Comparison of ENCODE assay signal across 17 cellular contexts in the genomic region with DNA sequence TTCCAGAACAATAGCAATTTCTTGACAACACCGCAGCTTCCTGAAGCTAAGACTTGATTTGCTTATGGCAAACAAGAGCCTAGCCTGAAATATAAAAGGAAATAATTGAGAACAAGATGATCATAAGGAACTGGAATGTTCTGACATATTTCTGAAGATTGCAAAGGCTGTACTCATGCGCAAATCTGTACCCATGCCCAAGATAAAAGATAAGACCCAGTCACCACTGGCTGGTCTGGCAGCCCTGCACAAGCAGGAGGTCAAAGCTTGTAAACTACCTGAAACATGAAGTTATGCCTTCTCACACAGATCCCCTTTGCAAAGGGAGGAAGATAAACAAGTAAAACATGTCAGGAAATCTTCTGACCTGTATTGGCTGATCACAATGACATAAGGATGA.
A peak's percentile ranks its signal among the peaks of the same experiment; 100 is the strongest.
DNase-seq lines count a peak whose midpoint lies in the region; ATAC-seq and TF ChIP-seq lines count a peak whose summit lies in the region.
"Had no signal": no experiment of that assay in that cellular context is flagged by ENCODE, and none has a peak within 500 bp of the region (broad histone marks: within the 10 kb centered on the region; RNA-seq: fewer than 3 reads in every experiment).

No MANE protein-coding gene starts in this region.

- TF ChIP-seq CTCF in KMS-11 (conservative IDR thresholded peaks at IDR 0.05; ENCODE audit: low read depth, low read length) (no peak), VCaP (conservative IDR thresholded peaks at IDR 0.05) (no peak), fibroblast of pulmonary artery (IDR thresholded peaks at IDR 0.05; ENCODE audit: low read length, missing control alignments) (no peak)

- no peak overlapping the region for H3K27ac Mint-ChIP-seq in stimulated activated memory B cell treated with anti-CD40 and anti-IgM and Interleukin-4, amounts not matched to agents 10 μg/mL and 1 μg/mL and 100 μg/mL, for 72 hours
- H3K27ac Mint-ChIP-seq: CD4-positive, alpha-beta T cell; HFFc6; IgD-negative memory B cell had no signal

- H3K27ac ChIP-seq in KMS-11, result peak overlapping the region; percentile 39; the same call in 1 of the 2 replicates
- peak overlapping the region; percentile 93 for H3K27ac ChIP-seq in VCaP

- no peak overlapping the region for H3K4me3 Mint-ChIP-seq in stimulated activated memory B cell treated with anti-CD40 and anti-IgM and Interleukin-4, amounts not matched to agents 10 μg/mL and 1 μg/mL and 100 μg/mL, for 72 hours
- H3K4me3 Mint-ChIP-seq: CD4-positive, alpha-beta T cell; HFFc6; IgD-negative memory B cell had no signal

- H3K9ac ChIP-seq in KMS-11, result no peak overlapping the region

- peaks cover 11% of the 10 kb centered on the region for H3K9me3 Mint-ChIP-seq in stimulated activated memory B cell treated with anti-CD40 and anti-IgM and Interleukin-4, amounts not matched to agents 10 μg/mL and 1 μg/mL and 100 μg/mL, for 72 hours

- no peaks in the 10 kb centered on the region for H3K79me2 ChIP-seq in KMS-11 (ENCODE audit: insufficient read depth, low read depth)

- peaks cover 30% of the 10 kb centered on the region for H3K4me1 ChIP-seq in KMS-11 (ENCODE audit: low read depth, poor library complexity, severe bottlenecking)
- H3K4me1 ChIP-seq: BE2C, Caco-2 had no signal

- H2AFZ ChIP-seq in KMS-11 (ENCODE audit: low read depth), result no peak overlapping the region; the same call in 1 of the 2 replicates

- H3K4me3 ChIP-seq in KMS-11 (IDR thresholded peaks at IDR 0.05; ENCODE audit: insufficient read depth, low read depth, low read length) (no peak overlapping the region), fibroblast of pulmonary artery (replicated peaks; ENCODE audit: low read depth, low read length) (no peak overlapping the region)

- peaks cover 31% of the 10 kb centered on the region for H3K27me3 Mint-ChIP-seq in stimulated activated memory B cell treated with anti-CD40 and anti-IgM and Interleukin-4, amounts not matched to agents 10 μg/mL and 1 μg/mL and 100 μg/mL, for 72 hours

- H3K36me3 ChIP-seq in KMS-11 (ENCODE audit: insufficient read depth), result no peaks in the 10 kb centered on the region
- H3K36me3 ChIP-seq: BE2C had no signal

- H3K27me3 ChIP-seq in KMS-11 (ENCODE audit: insufficient read depth, low read depth), result no peaks in the 10 kb centered on the region
- H3K27me3 ChIP-seq: BE2C had no signal

- no peaks in the 10 kb centered on the region for H3K36me3 Mint-ChIP-seq in stimulated activated memory B cell treated with anti-CD40 and anti-IgM and Interleukin-4, amounts not matched to agents 10 μg/mL and 1 μg/mL and 100 μg/mL, for 72 hours
- H3K36me3 Mint-ChIP-seq: IgD-negative memory B cell had no signal

- H3K4me2 ChIP-seq in KMS-11, result peak overlapping the region; percentile 39; the same call in 1 of the 2 replicates

- peaks cover 5% of the 10 kb centered on the region for H3K4me1 Mint-ChIP-seq in stimulated activated memory B cell treated with anti-CD40 and anti-IgM and Interleukin-4, amounts not matched to agents 10 μg/mL and 1 μg/mL and 100 μg/mL, for 72 hours

- no peaks in the 10 kb centered on the region for H4K20me1 ChIP-seq in KMS-11 (ENCODE audit: insufficient read depth)

- DNase-seq in fibroblast of pulmonary artery (ENCODE audit: low read depth) (peak; percentile 23), GM19238 (ENCODE audit: insufficient read length, low spot score) (no peak)
- DNase-seq: ACHN; BE2C; C1 segment of cervical spinal cord; Caco-2; CD4-positive, alpha-beta T cell; GOT3; H7; HFFc6 had no signal

- ATAC-seq in stimulated activated memory B cell treated with anti-CD40 and anti-IgM and Interleukin-4, amounts not matched to agents 10 μg/mL and 1 μg/mL and 100 μg/mL, for 72 hours, result no peak
- ATAC-seq in GM18858 (IDR thresholded peaks at IDR 0.05; ENCODE audit: unreplicated experiment), result no peak
- ATAC-seq: HCT116, HepG2 had no signal
